8 cellular contexts compared by ENCODE assay signal in the genomic region with DNA sequence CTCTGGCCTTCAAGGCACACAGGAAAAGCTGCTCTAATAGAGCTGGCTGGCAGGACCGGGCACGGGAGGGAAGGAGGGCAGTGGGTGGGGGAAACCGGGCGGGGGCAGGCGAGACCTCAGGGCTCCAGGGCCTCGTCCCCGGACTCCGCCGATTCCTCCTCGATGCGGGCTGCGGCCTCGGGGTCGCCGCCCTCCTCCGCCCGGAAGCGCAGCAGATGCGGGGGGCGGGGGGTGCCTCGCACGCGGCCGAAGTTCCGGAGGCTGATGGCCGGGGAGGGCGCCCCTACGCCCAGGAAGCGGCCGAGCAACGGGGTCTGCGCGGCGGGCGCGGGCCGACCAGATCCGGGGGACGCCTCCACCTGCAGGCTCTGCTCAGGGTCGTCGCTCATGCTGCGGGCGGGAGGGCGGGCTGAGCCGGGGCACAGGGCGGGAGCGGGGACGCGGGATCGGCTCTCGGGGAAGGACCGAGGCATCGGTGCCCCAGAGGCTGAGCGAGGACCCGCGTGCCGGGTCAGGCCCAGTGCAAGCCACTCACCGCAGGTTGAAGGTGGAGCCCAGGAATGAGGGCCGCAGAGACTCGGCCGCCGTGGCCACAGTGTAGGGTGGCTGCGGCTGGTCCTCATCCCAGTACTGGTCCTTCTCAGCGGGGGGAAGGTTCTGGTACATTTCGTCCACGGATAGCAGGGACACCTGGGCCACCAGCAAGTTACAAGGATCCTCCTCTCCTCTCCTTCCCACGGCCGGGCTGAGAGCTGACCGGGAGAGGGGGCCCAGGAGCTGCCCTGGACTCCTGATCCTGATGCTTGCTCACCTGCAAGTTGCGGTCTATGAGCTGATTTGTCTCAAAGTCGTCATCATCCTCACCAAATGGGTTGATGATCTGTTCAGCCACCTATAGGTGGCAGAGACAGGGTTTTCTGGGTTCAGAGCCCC. TPM values are rescaled to one million over a fixed set of nuclear protein-coding genes. Genes with fewer than 3 reads are reported as not detected.
A peak's percentile ranks its signal among the peaks of the same experiment; 100 is the strongest.
DNase-seq lines count a peak whose midpoint lies in the region; ATAC-seq, FAIRE-seq and TF ChIP-seq lines count a peak whose summit lies in the region.

No MANE protein-coding gene starts in this region.

- no TSS peak for BruUV-seq in HepG2 (replicated peaks; lab: Mats Ljungman, UMichigan)

- H3K36me3 Mint-ChIP-seq in CD4-positive, alpha-beta T cell (ENCODE audit: low read depth): peaks cover 22% of the 10 kb centered on the region
- peaks cover 30% of the 10 kb centered on the region for H3K36me3 Mint-ChIP-seq in brain

- no peak; the same call in 1 of the 2 replicates for TF ChIP-seq RAD21 in HepG2 (CRISPR knock-in tag; IDR thresholded peaks at IDR 0.05)

- H4K20me1 ChIP-seq in HepG2 (ENCODE audit: insufficient read depth, low read length): peaks cover 4% of the 10 kb centered on the region; the same call in 1 of the 2 replicates

- peak overlapping the region; percentile 53 for H3K27ac Mint-ChIP-seq in CD4-positive, alpha-beta T cell
- H3K27ac Mint-ChIP-seq in brain: peak overlapping the region in 3 of 5 experiments; percentile 55 to 85 (median 70)

- peak overlapping the region; percentile 41 for H3K9ac ChIP-seq in HUES6 (ENCODE audit: low read length)
- peak overlapping the region; percentile 83 for H3K9ac ChIP-seq in HepG2 (ENCODE audit: insufficient read depth, low read depth, low read length)

- under 1% methylated on average over 22 of the region's 71 CpGs for WGBS in HepG2 (ENCODE audit: low lambda C conversion rate)

- peaks cover 31% of the 10 kb centered on the region for H3K4me1 Mint-ChIP-seq in CD4-positive, alpha-beta T cell (ENCODE audit: low read depth)
- H3K4me1 Mint-ChIP-seq in brain: peaks cover 20% of the 10 kb centered on the region

- no peaks in the 10 kb centered on the region for H3K9me3 Mint-ChIP-seq in CD4-positive, alpha-beta T cell
- peaks cover 0 to 2% (median 0%) of the 10 kb centered on the region in 5 experiments for H3K9me3 Mint-ChIP-seq in brain

- peaks cover 14% of the 10 kb centered on the region for H3K36me3 ChIP-seq in HUES6 (ENCODE audit: control insufficient read depth, insufficient read depth, low read length)
- no peaks in the 10 kb centered on the region for H3K36me3 ChIP-seq in HepG2 (replicated peaks in 1 of 2; ENCODE audit: control insufficient read depth in 1 of 2, insufficient read depth in 2 of 2, low read length in 2 of 2)
- H3K36me3 ChIP-seq in tibial artery: peaks cover 0 to 22% (median 21%) of the 10 kb centered on the region in 3 donors

- ATAC-seq in CD4-positive, alpha-beta T cell (ENCODE audit: poor library complexity): peak; percentile 43
- ATAC-seq in HepG2 (peak; percentile 69), GM21576 (IDR thresholded peaks at IDR 0.05; ENCODE audit: unreplicated experiment) (no peak), HG03175 (IDR thresholded peaks at IDR 0.05; ENCODE audit: unreplicated experiment) (no peak)

- DNase-seq in CD4-positive, alpha-beta T cell: peak in 1 of 10 experiments; percentile 12
- DNase-seq in HepG2 (ENCODE audit: low spot score) (peak; percentile 59), tibial artery (no peak), germinal center (ENCODE audit: low spot score) (no peak)

- no peaks in the 10 kb centered on the region for H3K27me3 Mint-ChIP-seq in CD4-positive, alpha-beta T cell
- peaks cover 24% of the 10 kb centered on the region for H3K27me3 Mint-ChIP-seq in brain

- no peaks in the 10 kb centered on the region for H3K27me3 ChIP-seq in CD4-positive, alpha-beta T cell (ENCODE audit: control insufficient read depth, insufficient read depth, low read length)
- H3K27me3 ChIP-seq in HUES6 (ENCODE audit: control insufficient read depth, insufficient read depth, low read length) (peaks cover 24% of the 10 kb centered on the region), HepG2 (ENCODE audit: control insufficient read depth in 1 of 2, insufficient read depth in 2 of 2, low read length in 2 of 2) (peaks cover 3 to 13% of the 10 kb centered on the region in 2 experiments; a peak in 2 of 5 replicates), tibial artery (no peaks in the 10 kb centered on the region)

- peak overlapping the region; percentile 76 for H3K4me2 ChIP-seq in HepG2 (ENCODE audit: low read depth, low read length)

- POLR2A ChIA-PET in CD4-positive, alpha-beta T cell (lab: Charles Lee): interaction anchor here (1.1 to 5.6 kb wide), 12 partner anchors 8 to 555 kb away, joined by 3 to 61 read pairs (median 8); a partner anchor contains a TSS
- POLR2A ChIA-PET in HepG2 (lab: Yijun Ruan, JAX): interaction anchor here (0.6 to 3.6 kb wide), 15 partner anchors 9 to 519 kb away, joined by 3 to 47 read pairs (median 5); a partner anchor contains a TSS

- H3K9me3 ChIP-seq in CD4-positive, alpha-beta T cell (ENCODE audit: control insufficient read depth, low read length): no peaks in the 10 kb centered on the region
- H3K9me3 ChIP-seq in HUES6 (ENCODE audit: control insufficient read depth, insufficient read depth, low read depth, low read length) (no peaks in the 10 kb centered on the region), HepG2 (ENCODE audit: low read length) (no peaks in the 10 kb centered on the region), tibial artery (no peaks in the 10 kb centered on the region)

- no peaks in the 10 kb centered on the region for H3K79me2 ChIP-seq in HepG2 (ENCODE audit: insufficient read depth, low read length)

- CTCF ChIA-PET in CD4-positive, alpha-beta T cell (lab: Charles Lee): interaction anchor here (0.6 to 3.6 kb wide), 9 partner anchors 9 to 227 kb away, joined by 3 to 20 read pairs (median 5); a partner anchor contains a TSS
- CTCF ChIA-PET in HepG2 (lab: Yijun Ruan, JAX; ENCODE audit: low intra/inter-chr PET ratio, low total read pairs): interaction anchor here (0.8 kb wide), 1 partner anchor 53 kb away, joined by 3 read pairs; a partner anchor contains a TSS

- peak; percentile 37 for TF ChIP-seq CTCF in CD4-positive, alpha-beta T cell (IDR thresholded peaks at IDR 0.05)
- TF ChIP-seq CTCF in brain (conservative IDR thresholded peaks at IDR 0.05) (peak in 1 of 2 experiments; percentile 13), HepG2 (CRISPR knock-in tag; IDR thresholded peaks at IDR 0.05) (peak; percentile 65), tibial artery (IDR thresholded peaks at IDR 0.05) (no peak)

- H3K4me3 ChIP-seq in HUES6 (ENCODE audit: low read depth, low read length) (peak overlapping the region; percentile 54), HepG2 (replicated peaks in 1 of 3; ENCODE audit: insufficient read depth in 1 of 3, low read depth in 2 of 3, low read length in 3 of 3) (peak overlapping the region; percentile 54 to 79 (median 61)), tibial artery (peak overlapping the region; percentile 55 to 61)

- peak; percentile 53 to 69; a peak in 3 of 4 replicates for TF ChIP-seq POLR2A in HepG2 (IDR thresholded peaks at IDR 0.05; ENCODE audit: insufficient read depth in 1 of 2, low read depth in 2 of 2, low read length in 2 of 2)

- no peak overlapping the region for H2AFZ ChIP-seq in HepG2 (ENCODE audit: low read length)

- in situ Hi-C loops in HepG2 (cut with HindIII; ENCODE audit: extremely low pct_ligation_motif_present, low pct_unique_long_range_greater_than_20kb): no loop called here

- intact Hi-C loops in CD4-positive, alpha-beta T cell (cut with DNase I, micrococcal nuclease): loop anchor here (5.0 kb wide), 3 partner anchors 38 to 518 kb away; no protein-coding TSS in a partner anchor
- intact Hi-C loops in HepG2 (cut with micrococcal nuclease; ENCODE audit: unreplicated experiment) (loop anchor here (5.0 kb wide), 2 partner anchors 33 to 52 kb away; a partner anchor contains a TSS), tibial artery (cut with DNase I; ENCODE audit: low total_unique reads) (loop anchor here (5.0 to 10.0 kb wide), 2 partner anchors 228 to 520 kb away; a partner anchor contains a TSS)

- peak overlapping the region; percentile 86 for H3K4me3 Mint-ChIP-seq in CD4-positive, alpha-beta T cell
- H3K4me3 Mint-ChIP-seq in brain: peak overlapping the region in 3 of 5 experiments; percentile 41 to 70 (median 44)

- TF ChIP-seq EP300 in HepG2 (IDR thresholded peaks at IDR 0.05; ENCODE audit: low read depth in 2 of 2, low read length in 2 of 2) (no peak), HepG2 (CRISPR knock-in tag; IDR thresholded peaks at IDR 0.05; ENCODE audit: borderline replicate concordance) (no peak)

- H3K27ac ChIP-seq in CD4-positive, alpha-beta T cell (ENCODE audit: low read depth, low read length): no peak overlapping the region
- H3K27ac ChIP-seq in HUES6 (ENCODE audit: low read depth, low read length): no peak overlapping the region
- H3K27ac ChIP-seq in HepG2 (ENCODE audit: extremely low read length, insufficient read depth, low read length): peak overlapping the region; percentile 71
- H3K27ac ChIP-seq in tibial artery: peak overlapping the region; percentile 60 to 71

- H3K4me1 ChIP-seq in HUES6 (ENCODE audit: control insufficient read depth, insufficient read depth, low read length) (peaks cover 25% of the 10 kb centered on the region), HepG2 (ENCODE audit: insufficient read depth, low read length) (peaks cover 53% of the 10 kb centered on the region), tibial artery (peaks cover 0 to 34% (median 26%) of the 10 kb centered on the region in 4 donors)

- peak; percentile 63 for FAIRE-seq in HepG2 (lab: Jason Lieb, UNC)

RNA-seq across cellular contexts. Expression of a gene that starts 3.6 kb away (rescaled TPM):
- 1 to 10 TPM; 1.0 TPM for total RNA-seq in CD4-positive, alpha-beta T cell
- polyA plus RNA-seq in brain (ENCODE audit: insufficient read depth, low read depth, low replicate concordance): 0.87 TPM
- 1.4 TPM in 2 replicates for total RNA-seq in HepG2 (2016; rRNA removed; fragmentation: Illumina TruSeq; extraction: Trizol)
- total RNA-seq in HepG2 (2016; cell fraction: cytosol; rRNA removed; fragmentation: Illumina TruSeq; extraction: Trizol; ENCODE audit: low read depth): 0.40 and 0.62 TPM in 2 replicates
- 1.4 and 1.5 TPM in 2 replicates for total RNA-seq in HepG2 (2016; cell fraction: insoluble cytoplasmic fraction; rRNA removed; fragmentation: Illumina TruSeq; extraction: Trizol)
- total RNA-seq in HepG2 (2016; cell fraction: membrane; rRNA removed; fragmentation: Illumina TruSeq; extraction: Trizol): 1.0 TPM in 2 replicates
- 0.63 and 1.2 TPM in 2 replicates for total RNA-seq in HepG2 (2016; cell fraction: nucleus; rRNA removed; fragmentation: Illumina TruSeq; extraction: Trizol)
- 0.71 and 0.77 TPM in 2 replicates for polyA plus RNA-seq in HepG2 (2011; rRNA removed)
- polyA plus RNA-seq in HepG2 (2011; cell fraction: cytosol; rRNA removed): 0.91 and 1.0 TPM in 2 replicates
- 0.93 and 1.1 TPM in 2 replicates for polyA plus RNA-seq in HepG2 (2011; cell fraction: nucleus; rRNA removed)
- 1.1 and 1.4 TPM in 2 replicates for polyA plus RNA-seq in HepG2 (2012)
- 0.60 and 0.74 TPM in 2 replicates for polyA plus RNA-seq in HepG2 (2016; cell fraction: cytosol; fragmentation: Illumina TruSeq; extraction: Trizol; ENCODE audit: low read depth)
- 2.0 TPM in 2 replicates for polyA plus RNA-seq in HepG2 (2016; cell fraction: insoluble cytoplasmic fraction; fragmentation: Illumina TruSeq; extraction: Trizol; ENCODE audit: low read depth)
- 0.73 and 0.86 TPM in 2 replicates for polyA plus RNA-seq in HepG2 (2016; cell fraction: membrane; fragmentation: Illumina TruSeq; extraction: Trizol; ENCODE audit: low read depth)
- 1.5 and 1.8 TPM in 2 replicates for polyA plus RNA-seq in HepG2 (2016; cell fraction: nucleus; fragmentation: Illumina TruSeq; extraction: Trizol; ENCODE audit: insufficient read depth, low read depth)
- polyA minus RNA-seq in HepG2 (2011; rRNA and poly(A)+ RNA removed; ENCODE audit: low replicate concordance): 0.26 and 0.35 TPM in 2 replicates
- 0.59 and 0.62 TPM in 2 replicates for polyA minus RNA-seq in HepG2 (2011; cell fraction: cytosol; rRNA and poly(A)+ RNA removed)
- polyA minus RNA-seq in HepG2 (2011; cell fraction: nucleus; rRNA and poly(A)+ RNA removed): 0.25 and 0.52 TPM in 2 replicates

RNA-seq across cellular contexts. Expression of a gene that starts 9.0 kb away (rescaled TPM):
- total RNA-seq in CD4-positive, alpha-beta T cell: 1,000 to 10,000 TPM; 3,394 to 3,436 TPM
- 1,971 TPM for polyA plus RNA-seq in brain (ENCODE audit: insufficient read depth, low read depth, low replicate concordance)
- total RNA-seq in HepG2 (2016; rRNA removed; fragmentation: Illumina TruSeq; extraction: Trizol): 2,628 and 3,186 TPM in 2 replicates
- 4,101 and 4,477 TPM in 2 replicates for total RNA-seq in HepG2 (2016; cell fraction: cytosol; rRNA removed; fragmentation: Illumina TruSeq; extraction: Trizol; ENCODE audit: low read depth)
- total RNA-seq in HepG2 (2016; cell fraction: insoluble cytoplasmic fraction; rRNA removed; fragmentation: Illumina TruSeq; extraction: Trizol): 2,640 and 3,284 TPM in 2 replicates
- 6,651 and 6,789 TPM in 2 replicates for total RNA-seq in HepG2 (2016; cell fraction: membrane; rRNA removed; fragmentation: Illumina TruSeq; extraction: Trizol)
- 904 and 1,043 TPM in 2 replicates for total RNA-seq in HepG2 (2016; cell fraction: nucleus; rRNA removed; fragmentation: Illumina TruSeq; extraction: Trizol)
- polyA plus RNA-seq in HepG2 (2011; rRNA removed): 2,639 and 2,822 TPM in 2 replicates
- polyA plus RNA-seq in HepG2 (2011; cell fraction: cytosol; rRNA removed): 3,216 and 3,450 TPM in 2 replicates
- 619 and 724 TPM in 2 replicates for polyA plus RNA-seq in HepG2 (2011; cell fraction: nucleus; rRNA removed)
- 2,913 and 3,780 TPM in 2 replicates for polyA plus RNA-seq in HepG2 (2012)
- polyA plus RNA-seq in HepG2 (2016; cell fraction: cytosol; fragmentation: Illumina TruSeq; extraction: Trizol; ENCODE audit: low read depth): 3,820 and 4,041 TPM in 2 replicates
- 2,524 and 2,713 TPM in 2 replicates for polyA plus RNA-seq in HepG2 (2016; cell fraction: insoluble cytoplasmic fraction; fragmentation: Illumina TruSeq; extraction: Trizol; ENCODE audit: low read depth)
- 5,258 and 5,398 TPM in 2 replicates for polyA plus RNA-seq in HepG2 (2016; cell fraction: membrane; fragmentation: Illumina TruSeq; extraction: Trizol; ENCODE audit: low read depth)
- polyA plus RNA-seq in HepG2 (2016; cell fraction: nucleus; fragmentation: Illumina TruSeq; extraction: Trizol; ENCODE audit: insufficient read depth, low read depth): 1,350 and 1,442 TPM in 2 replicates
- 377 and 661 TPM in 2 replicates for polyA minus RNA-seq in HepG2 (2011; rRNA and poly(A)+ RNA removed; ENCODE audit: low replicate concordance)
- polyA minus RNA-seq in HepG2 (2011; cell fraction: cytosol; rRNA and poly(A)+ RNA removed): 497 and 522 TPM in 2 replicates
- 234 and 283 TPM in 2 replicates for polyA minus RNA-seq in HepG2 (2011; cell fraction: nucleus; rRNA and poly(A)+ RNA removed)

RNA-seq across cellular contexts. Expression of a gene that starts 15.8 kb away (rescaled TPM):
- 100 to 1,000 TPM; 794 TPM for total RNA-seq in CD4-positive, alpha-beta T cell
- polyA plus RNA-seq in brain (ENCODE audit: insufficient read depth, low read depth, low replicate concordance) (4.9 TPM), HepG2 (2011; rRNA removed) (16.9 and 23.4 TPM in 2 replicates)
- total RNA-seq in HepG2 (2016; rRNA removed; fragmentation: Illumina TruSeq; extraction: Trizol): 4.5 and 9.8 TPM in 2 replicates
- 10.4 and 10.6 TPM in 2 replicates for total RNA-seq in HepG2 (2016; cell fraction: cytosol; rRNA removed; fragmentation: Illumina TruSeq; extraction: Trizol; ENCODE audit: low read depth)
- 3.0 and 11.4 TPM in 2 replicates for total RNA-seq in HepG2 (2016; cell fraction: insoluble cytoplasmic fraction; rRNA removed; fragmentation: Illumina TruSeq; extraction: Trizol)
- total RNA-seq in HepG2 (2016; cell fraction: membrane; rRNA removed; fragmentation: Illumina TruSeq; extraction: Trizol): 7.7 and 8.3 TPM in 2 replicates
- 14.5 and 18.3 TPM in 2 replicates for total RNA-seq in HepG2 (2016; cell fraction: nucleus; rRNA removed; fragmentation: Illumina TruSeq; extraction: Trizol)
- polyA plus RNA-seq in HepG2 (2011; cell fraction: cytosol; rRNA removed): 7.7 and 8.3 TPM in 2 replicates
- polyA plus RNA-seq in HepG2 (2011; cell fraction: nucleus; rRNA removed): 101 and 106 TPM in 2 replicates
- polyA plus RNA-seq in HepG2 (2012): 4.3 and 8.5 TPM in 2 replicates
- polyA plus RNA-seq in HepG2 (2016; cell fraction: cytosol; fragmentation: Illumina TruSeq; extraction: Trizol; ENCODE audit: low read depth): 2.2 and 2.4 TPM in 2 replicates
- 5.2 and 6.6 TPM in 2 replicates for polyA plus RNA-seq in HepG2 (2016; cell fraction: insoluble cytoplasmic fraction; fragmentation: Illumina TruSeq; extraction: Trizol; ENCODE audit: low read depth)
- 3.1 and 3.6 TPM in 2 replicates for polyA plus RNA-seq in HepG2 (2016; cell fraction: membrane; fragmentation: Illumina TruSeq; extraction: Trizol; ENCODE audit: low read depth)
- polyA plus RNA-seq in HepG2 (2016; cell fraction: nucleus; fragmentation: Illumina TruSeq; extraction: Trizol; ENCODE audit: insufficient read depth, low read depth): 41.8 and 43.4 TPM in 2 replicates
- polyA minus RNA-seq in HepG2 (2011; rRNA and poly(A)+ RNA removed; ENCODE audit: low replicate concordance): 10.1 and 27.4 TPM in 2 replicates
- polyA minus RNA-seq in HepG2 (2011; cell fraction: cytosol; rRNA and poly(A)+ RNA removed): 5.1 and 11.4 TPM in 2 replicates
- 37.5 and 48.6 TPM in 2 replicates for polyA minus RNA-seq in HepG2 (2011; cell fraction: nucleus; rRNA and poly(A)+ RNA removed)

RNA-seq across cellular contexts. Expression of a gene that starts 22.8 kb away (rescaled TPM):
- 1 to 10 TPM; 1.8 to 2.1 TPM for total RNA-seq in CD4-positive, alpha-beta T cell
- not detected for polyA plus RNA-seq in brain (ENCODE audit: insufficient read depth, low read depth, low replicate concordance)
- 0.77 TPM in 1 of 2 replicates, not detected in the other for total RNA-seq in HepG2 (2016; rRNA removed; fragmentation: Illumina TruSeq; extraction: Trizol)
- 0.91 and 2.1 TPM in 2 replicates for total RNA-seq in HepG2 (2016; cell fraction: cytosol; rRNA removed; fragmentation: Illumina TruSeq; extraction: Trizol; ENCODE audit: low read depth)
- total RNA-seq in HepG2 (2016; cell fraction: insoluble cytoplasmic fraction; rRNA removed; fragmentation: Illumina TruSeq; extraction: Trizol): 0.93 TPM in 1 of 2 replicates, not detected in the other
- 2.0 and 2.1 TPM in 2 replicates for total RNA-seq in HepG2 (2016; cell fraction: membrane; rRNA removed; fragmentation: Illumina TruSeq; extraction: Trizol)
- 0.91 and 2.1 TPM in 2 replicates for total RNA-seq in HepG2 (2016; cell fraction: nucleus; rRNA removed; fragmentation: Illumina TruSeq; extraction: Trizol)
- polyA plus RNA-seq in HepG2 (2011; rRNA removed): not detected in 2 replicates
- polyA plus RNA-seq in HepG2 (2011; cell fraction: cytosol; rRNA removed): 0.25 TPM in 1 of 2 replicates, not detected in the other
- 0.55 and 1.4 TPM in 2 replicates for polyA plus RNA-seq in HepG2 (2011; cell fraction: nucleus; rRNA removed)
- polyA plus RNA-seq in HepG2 (2012): not detected in 2 replicates
- polyA plus RNA-seq in HepG2 (2016; cell fraction: cytosol; fragmentation: Illumina TruSeq; extraction: Trizol; ENCODE audit: low read depth): not detected in 2 replicates
- polyA plus RNA-seq in HepG2 (2016; cell fraction: insoluble cytoplasmic fraction; fragmentation: Illumina TruSeq; extraction: Trizol; ENCODE audit: low read depth): not detected in 2 replicates
- not detected in 2 replicates for polyA plus RNA-seq in HepG2 (2016; cell fraction: membrane; fragmentation: Illumina TruSeq; extraction: Trizol; ENCODE audit: low read depth)
- polyA plus RNA-seq in HepG2 (2016; cell fraction: nucleus; fragmentation: Illumina TruSeq; extraction: Trizol; ENCODE audit: insufficient read depth, low read depth): not detected in 2 replicates
- 3.7 TPM in 1 of 2 replicates, not detected in the other for polyA minus RNA-seq in HepG2 (2011; rRNA and poly(A)+ RNA removed; ENCODE audit: low replicate concordance)
- 0.88 TPM in 1 of 2 replicates, not detected in the other for polyA minus RNA-seq in HepG2 (2011; cell fraction: cytosol; rRNA and poly(A)+ RNA removed)
- 3.4 and 10.9 TPM in 2 replicates for polyA minus RNA-seq in HepG2 (2011; cell fraction: nucleus; rRNA and poly(A)+ RNA removed)

RNA-seq across cellular contexts. Expression of a gene that starts 24.0 kb away (rescaled TPM):
- 10 to 100 TPM; 35.9 to 36.5 TPM for total RNA-seq in CD4-positive, alpha-beta T cell
- polyA plus RNA-seq in brain (ENCODE audit: insufficient read depth, low read depth, low replicate concordance) (0.42 TPM), HepG2 (2011; rRNA removed) (6.7 and 8.8 TPM in 2 replicates)
- 1.0 and 2.7 TPM in 2 replicates for total RNA-seq in HepG2 (2016; rRNA removed; fragmentation: Illumina TruSeq; extraction: Trizol)
- 0.51 and 0.97 TPM in 2 replicates for total RNA-seq in HepG2 (2016; cell fraction: cytosol; rRNA removed; fragmentation: Illumina TruSeq; extraction: Trizol; ENCODE audit: low read depth)
- total RNA-seq in HepG2 (2016; cell fraction: insoluble cytoplasmic fraction; rRNA removed; fragmentation: Illumina TruSeq; extraction: Trizol): 0.62 and 3.0 TPM in 2 replicates
- total RNA-seq in HepG2 (2016; cell fraction: membrane; rRNA removed; fragmentation: Illumina TruSeq; extraction: Trizol): 0.87 and 1.1 TPM in 2 replicates
- 3.1 and 5.3 TPM in 2 replicates for total RNA-seq in HepG2 (2016; cell fraction: nucleus; rRNA removed; fragmentation: Illumina TruSeq; extraction: Trizol)
- 1.8 and 2.0 TPM in 2 replicates for polyA plus RNA-seq in HepG2 (2011; cell fraction: cytosol; rRNA removed)
- polyA plus RNA-seq in HepG2 (2011; cell fraction: nucleus; rRNA removed): 38.3 and 42.2 TPM in 2 replicates
- 2.6 and 2.7 TPM in 2 replicates for polyA plus RNA-seq in HepG2 (2012)
- polyA plus RNA-seq in HepG2 (2016; cell fraction: cytosol; fragmentation: Illumina TruSeq; extraction: Trizol; ENCODE audit: low read depth): 0.37 and 0.49 TPM in 2 replicates
- 0.70 and 1.9 TPM in 2 replicates for polyA plus RNA-seq in HepG2 (2016; cell fraction: insoluble cytoplasmic fraction; fragmentation: Illumina TruSeq; extraction: Trizol; ENCODE audit: low read depth)
- 0.30 and 0.79 TPM in 2 replicates for polyA plus RNA-seq in HepG2 (2016; cell fraction: membrane; fragmentation: Illumina TruSeq; extraction: Trizol; ENCODE audit: low read depth)
- polyA plus RNA-seq in HepG2 (2016; cell fraction: nucleus; fragmentation: Illumina TruSeq; extraction: Trizol; ENCODE audit: insufficient read depth, low read depth): 10.8 and 15.7 TPM in 2 replicates
- polyA minus RNA-seq in HepG2 (2011; rRNA and poly(A)+ RNA removed; ENCODE audit: low replicate concordance): 1.2 and 11.3 TPM in 2 replicates
- polyA minus RNA-seq in HepG2 (2011; cell fraction: cytosol; rRNA and poly(A)+ RNA removed): 1.8 and 2.0 TPM in 2 replicates
- 12.0 and 16.5 TPM in 2 replicates for polyA minus RNA-seq in HepG2 (2011; cell fraction: nucleus; rRNA and poly(A)+ RNA removed)

Comparison
In these comparisons a context has a peak if more than half of its experiments do, and no peak if none do; other contexts are left out.
1. ATAC-seq: peak in CD4-positive, alpha-beta T cell (single experiment) and HepG2 (single experiment); none in GM21576 (single experiment) and HG03175 (single experiment).
2. H3K27ac ChIP-seq: peak in HepG2 (single experiment) and tibial artery (2 of 2); none in CD4-positive, alpha-beta T cell (single experiment) and HUES6 (single experiment).
3. CTCF ChIP-seq: peak in CD4-positive, alpha-beta T cell (single experiment) and HepG2 (single experiment); none in tibial artery (0 of 2).
4. RNA of a gene that starts 15.8 kb away (total RNA-seq): 794 TPM in CD4-positive, alpha-beta T cell; 3.0 to 18.3 TPM in HepG2; every median in the first group is over 10 times any median in the second.
5. Peak in every context shown above with its lines, with median percentiles within 50 percentile points of each other: H3K4me3 ChIP-seq.